1 cellular context compared by ENCODE assay signal in the genomic region with DNA sequence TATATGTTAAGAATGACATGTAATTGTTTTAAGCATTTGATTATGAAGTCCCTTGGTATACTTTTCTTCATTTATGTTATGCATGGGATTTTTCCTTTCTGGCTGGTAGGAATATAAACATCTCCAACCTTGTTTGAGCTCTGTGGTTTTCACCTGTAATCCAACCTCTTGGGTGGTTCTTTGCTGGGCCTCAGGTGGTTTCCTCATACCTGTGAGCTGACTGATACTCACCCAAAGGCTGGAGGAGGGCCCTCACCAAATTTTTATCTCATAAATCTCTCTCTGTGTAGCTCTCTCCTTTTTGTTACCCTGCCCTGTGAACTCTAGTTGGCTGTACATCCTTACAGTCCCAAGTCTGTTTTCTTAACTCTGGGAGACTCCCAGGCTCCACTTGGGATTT.
TF ChIP-seq lines count a peak whose summit lies in the region.

No MANE protein-coding gene starts in this region.

TF ChIP-seq in GM23338, 12 proteins besides CTCF, POLR2A, EP300 and RAD21:
- TF ChIP-seq, protein P1, sequence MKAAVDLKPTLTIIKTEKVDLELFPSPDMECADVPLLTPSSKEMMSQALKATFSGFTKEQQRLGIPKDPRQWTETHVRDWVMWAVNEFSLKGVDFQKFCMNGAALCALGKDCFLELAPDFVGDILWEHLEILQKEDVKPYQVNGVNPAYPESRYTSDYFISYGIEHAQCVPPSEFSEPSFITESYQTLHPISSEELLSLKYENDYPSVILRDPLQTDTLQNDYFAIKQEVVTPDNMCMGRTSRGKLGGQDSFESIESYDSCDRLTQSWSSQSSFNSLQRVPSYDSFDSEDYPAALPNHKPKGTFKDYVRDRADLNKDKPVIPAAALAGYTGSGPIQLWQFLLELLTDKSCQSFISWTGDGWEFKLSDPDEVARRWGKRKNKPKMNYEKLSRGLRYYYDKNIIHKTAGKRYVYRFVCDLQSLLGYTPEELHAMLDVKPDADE (IDR thresholded peaks at IDR 0.05), result no peak
- no peak for TF ChIP-seq EZH2 (IDR thresholded peaks at IDR 0.05; ENCODE audit: low read depth, unreplicated experiment)
- TF ChIP-seq CREB1 (CRISPR knock-in tag; IDR thresholded peaks at IDR 0.05; ENCODE audit: low read depth), result no peak
- TF ChIP-seq, protein P2, sequence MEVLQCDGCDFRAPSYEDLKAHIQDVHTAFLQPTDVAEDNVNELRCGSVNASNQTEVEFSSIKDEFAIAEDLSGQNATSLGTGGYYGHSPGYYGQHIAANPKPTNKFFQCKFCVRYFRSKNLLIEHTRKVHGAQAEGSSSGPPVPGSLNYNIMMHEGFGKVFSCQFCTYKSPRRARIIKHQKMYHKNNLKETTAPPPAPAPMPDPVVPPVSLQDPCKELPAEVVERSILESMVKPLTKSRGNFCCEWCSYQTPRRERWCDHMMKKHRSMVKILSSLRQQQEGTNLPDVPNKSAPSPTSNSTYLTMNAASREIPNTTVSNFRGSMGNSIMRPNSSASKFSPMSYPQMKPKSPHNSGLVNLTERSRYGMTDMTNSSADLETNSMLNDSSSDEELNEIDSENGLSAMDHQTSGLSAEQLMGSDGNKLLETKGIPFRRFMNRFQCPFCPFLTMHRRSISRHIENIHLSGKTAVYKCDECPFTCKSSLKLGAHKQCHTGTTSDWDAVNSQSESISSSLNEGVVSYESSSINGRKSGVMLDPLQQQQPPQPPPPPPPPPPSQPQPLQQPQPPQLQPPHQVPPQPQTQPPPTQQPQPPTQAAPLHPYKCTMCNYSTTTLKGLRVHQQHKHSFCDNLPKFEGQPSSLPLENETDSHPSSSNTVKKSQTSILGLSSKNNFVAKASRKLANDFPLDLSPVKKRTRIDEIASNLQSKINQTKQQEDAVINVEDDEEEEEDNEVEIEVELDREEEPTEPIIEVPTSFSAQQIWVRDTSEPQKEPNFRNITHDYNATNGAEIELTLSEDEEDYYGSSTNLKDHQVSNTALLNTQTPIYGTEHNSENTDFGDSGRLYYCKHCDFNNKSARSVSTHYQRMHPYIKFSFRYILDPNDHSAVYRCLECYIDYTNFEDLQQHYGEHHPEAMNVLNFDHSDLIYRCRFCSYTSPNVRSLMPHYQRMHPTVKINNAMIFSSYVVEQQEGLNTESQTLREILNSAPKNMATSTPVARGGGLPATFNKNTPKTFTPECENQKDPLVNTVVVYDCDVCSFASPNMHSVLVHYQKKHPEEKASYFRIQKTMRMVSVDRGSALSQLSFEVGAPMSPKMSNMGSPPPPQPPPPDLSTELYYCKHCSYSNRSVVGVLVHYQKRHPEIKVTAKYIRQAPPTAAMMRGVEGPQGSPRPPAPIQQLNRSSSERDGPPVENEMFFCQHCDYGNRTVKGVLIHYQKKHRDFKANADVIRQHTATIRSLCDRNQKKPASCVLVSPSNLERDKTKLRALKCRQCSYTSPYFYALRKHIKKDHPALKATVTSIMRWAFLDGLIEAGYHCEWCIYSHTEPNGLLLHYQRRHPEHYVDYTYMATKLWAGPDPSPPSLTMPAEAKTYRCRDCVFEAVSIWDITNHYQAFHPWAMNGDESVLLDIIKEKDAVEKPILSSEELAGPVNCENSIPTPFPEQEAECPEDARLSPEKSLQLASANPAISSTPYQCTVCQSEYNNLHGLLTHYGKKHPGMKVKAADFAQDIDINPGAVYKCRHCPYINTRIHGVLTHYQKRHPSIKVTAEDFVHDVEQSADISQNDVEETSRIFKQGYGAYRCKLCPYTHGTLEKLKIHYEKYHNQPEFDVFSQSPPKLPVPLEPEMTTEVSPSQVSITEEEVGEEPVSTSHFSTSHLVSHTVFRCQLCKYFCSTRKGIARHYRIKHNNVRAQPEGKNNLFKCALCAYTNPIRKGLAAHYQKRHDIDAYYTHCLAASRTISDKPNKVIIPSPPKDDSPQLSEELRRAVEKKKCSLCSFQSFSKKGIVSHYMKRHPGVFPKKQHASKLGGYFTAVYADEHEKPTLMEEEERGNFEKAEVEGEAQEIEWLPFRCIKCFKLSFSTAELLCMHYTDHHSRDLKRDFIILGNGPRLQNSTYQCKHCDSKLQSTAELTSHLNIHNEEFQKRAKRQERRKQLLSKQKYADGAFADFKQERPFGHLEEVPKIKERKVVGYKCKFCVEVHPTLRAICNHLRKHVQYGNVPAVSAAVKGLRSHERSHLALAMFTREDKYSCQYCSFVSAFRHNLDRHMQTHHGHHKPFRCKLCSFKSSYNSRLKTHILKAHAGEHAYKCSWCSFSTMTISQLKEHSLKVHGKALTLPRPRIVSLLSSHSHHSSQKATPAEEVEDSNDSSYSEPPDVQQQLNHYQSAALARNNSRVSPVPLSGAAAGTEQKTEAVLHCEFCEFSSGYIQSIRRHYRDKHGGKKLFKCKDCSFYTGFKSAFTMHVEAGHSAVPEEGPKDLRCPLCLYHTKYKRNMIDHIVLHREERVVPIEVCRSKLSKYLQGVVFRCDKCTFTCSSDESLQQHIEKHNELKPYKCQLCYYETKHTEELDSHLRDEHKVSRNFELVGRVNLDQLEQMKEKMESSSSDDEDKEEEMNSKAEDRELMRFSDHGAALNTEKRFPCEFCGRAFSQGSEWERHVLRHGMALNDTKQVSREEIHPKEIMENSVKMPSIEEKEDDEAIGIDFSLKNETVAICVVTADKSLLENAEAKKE (CRISPR knock-in tag; IDR thresholded peaks at IDR 0.05), result no peak
- TF ChIP-seq ZNF331 (CRISPR knock-in tag; IDR thresholded peaks at IDR 0.05; ENCODE audit: low read depth), result no peak
- TF ChIP-seq ZNF114 (CRISPR knock-in tag; IDR thresholded peaks at IDR 0.05), result no peak
- TF ChIP-seq, protein P3, sequence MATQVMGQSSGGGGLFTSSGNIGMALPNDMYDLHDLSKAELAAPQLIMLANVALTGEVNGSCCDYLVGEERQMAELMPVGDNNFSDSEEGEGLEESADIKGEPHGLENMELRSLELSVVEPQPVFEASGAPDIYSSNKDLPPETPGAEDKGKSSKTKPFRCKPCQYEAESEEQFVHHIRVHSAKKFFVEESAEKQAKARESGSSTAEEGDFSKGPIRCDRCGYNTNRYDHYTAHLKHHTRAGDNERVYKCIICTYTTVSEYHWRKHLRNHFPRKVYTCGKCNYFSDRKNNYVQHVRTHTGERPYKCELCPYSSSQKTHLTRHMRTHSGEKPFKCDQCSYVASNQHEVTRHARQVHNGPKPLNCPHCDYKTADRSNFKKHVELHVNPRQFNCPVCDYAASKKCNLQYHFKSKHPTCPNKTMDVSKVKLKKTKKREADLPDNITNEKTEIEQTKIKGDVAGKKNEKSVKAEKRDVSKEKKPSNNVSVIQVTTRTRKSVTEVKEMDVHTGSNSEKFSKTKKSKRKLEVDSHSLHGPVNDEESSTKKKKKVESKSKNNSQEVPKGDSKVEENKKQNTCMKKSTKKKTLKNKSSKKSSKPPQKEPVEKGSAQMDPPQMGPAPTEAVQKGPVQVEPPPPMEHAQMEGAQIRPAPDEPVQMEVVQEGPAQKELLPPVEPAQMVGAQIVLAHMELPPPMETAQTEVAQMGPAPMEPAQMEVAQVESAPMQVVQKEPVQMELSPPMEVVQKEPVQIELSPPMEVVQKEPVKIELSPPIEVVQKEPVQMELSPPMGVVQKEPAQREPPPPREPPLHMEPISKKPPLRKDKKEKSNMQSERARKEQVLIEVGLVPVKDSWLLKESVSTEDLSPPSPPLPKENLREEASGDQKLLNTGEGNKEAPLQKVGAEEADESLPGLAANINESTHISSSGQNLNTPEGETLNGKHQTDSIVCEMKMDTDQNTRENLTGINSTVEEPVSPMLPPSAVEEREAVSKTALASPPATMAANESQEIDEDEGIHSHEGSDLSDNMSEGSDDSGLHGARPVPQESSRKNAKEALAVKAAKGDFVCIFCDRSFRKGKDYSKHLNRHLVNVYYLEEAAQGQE (IDR thresholded peaks at IDR 0.05; ENCODE audit: unreplicated experiment), result no peak
